18 cellular contexts compared by ENCODE assay signal in genomic region chr17:81126281-81127132, GRCh38. TPM values are rescaled to one million over a fixed set of nuclear protein-coding genes. Genes with fewer than 3 reads are reported as not detected.
A peak's percentile ranks its signal among the peaks of the same experiment; 100 is the strongest.
DNase-seq lines count a peak whose midpoint lies in the region; ATAC-seq and TF ChIP-seq lines count a peak whose summit lies in the region.
"Had no signal": no experiment of that assay in that cellular context is flagged by ENCODE, and none has a peak within 500 bp of the region (broad histone marks: within the 10 kb centered on the region; RNA-seq: fewer than 3 reads in every experiment).

No MANE protein-coding gene starts in this region.

- no peak for TF ChIP-seq CTCF in esophagus squamous epithelium (IDR thresholded peaks at IDR 0.05)

- no peaks in the 10 kb centered on the region for H3K27me3 ChIP-seq in H7 (ENCODE audit: control insufficient read depth, insufficient read depth, low read length)
- H3K27me3 ChIP-seq in esophagus squamous epithelium: peaks cover 0 to 67% (median 6%) of the 10 kb centered on the region in 4 donors
- H3K27me3 ChIP-seq: MG63 had no signal

- intact Hi-C loops in esophagus squamous epithelium (cut with DNase I): no loop called here

- DNase-seq in H7 (peak; percentile 87), caudate nucleus (lab: John Stamatoyannopoulos, UW) (peak in 47 of 61 donors; percentile 19 to 81 (median 53)), medulla oblongata (ENCODE audit: extremely low spot score) (peak; percentile 72), substantia nigra (lab: John Stamatoyannopoulos, UW) (peak in 34 of 49 donors; percentile 22 to 75 (median 51)), esophagus squamous epithelium (lab: John Stamatoyannopoulos, UW) (no peak)
- DNase-seq: Calu3; CD4-positive, alpha-beta T cell; HFFc6; NCI-H1694 treated with DMSO at 0.1 percent for 48 hours; NCI-H748 treated with DMSO at 0.1 percent for 48 hours; Right ventricle myocardium superior had no signal

- WGBS in esophagus squamous epithelium, 2 donors: 60 to 67% methylated on average over 1 to 2 of the region's 34 CpGs

- peaks cover 0 to 34% (median 4%) of the 10 kb centered on the region in 3 donors for H3K4me1 ChIP-seq in esophagus squamous epithelium

- ATAC-seq in GM18498 (IDR thresholded peaks at IDR 0.05; ENCODE audit: unreplicated experiment) (no peak), HG02798 (IDR thresholded peaks at IDR 0.05; ENCODE audit: poor library complexity, unreplicated experiment) (no peak), GM19455 (IDR thresholded peaks at IDR 0.05; ENCODE audit: unreplicated experiment) (no peak)
- ATAC-seq: GM12878, Panc1 had no signal

- H3K36me3 ChIP-seq in H7 (replicated peaks; ENCODE audit: control insufficient read depth, insufficient read depth, low read length): no peaks in the 10 kb centered on the region
- no peaks in the 10 kb centered on the region for H3K36me3 ChIP-seq in esophagus squamous epithelium
- H3K36me3 ChIP-seq: MG63 had no signal

- no peak for TF ChIP-seq POLR2A in esophagus squamous epithelium (IDR thresholded peaks at IDR 0.05)

- peak overlapping the region; percentile 90 for H3K27ac ChIP-seq in caudate nucleus (ENCODE audit: low read depth, low read length)
- peak overlapping the region; percentile 100 for H3K27ac ChIP-seq in substantia nigra (ENCODE audit: low read depth, low read length, poor library complexity, severe bottlenecking)
- H3K27ac ChIP-seq in esophagus squamous epithelium: no peak overlapping the region

- no peaks in the 10 kb centered on the region for H3K9me3 ChIP-seq in esophagus squamous epithelium
- H3K9me3 ChIP-seq: A549, MG63 had no signal

- no peak overlapping the region for H3K4me3 ChIP-seq in H7 (ENCODE audit: insufficient read depth, low read depth, low read length)
- H3K4me3 ChIP-seq in esophagus squamous epithelium: no peak overlapping the region
- H3K4me3 ChIP-seq: A549, GM12878, MG63 had no signal

RNA-seq across cellular contexts. Expression of gene PVALEF, which starts 38.8 kb away (rescaled TPM):
- not detected in 2 replicates for total RNA-seq in H7 (2014; rRNA removed; shearing (Covaris generic))
- not detected for total RNA-seq in esophagus squamous epithelium
- total RNA-seq: Calu3; CD4-positive, alpha-beta T cell; GM12878; HFFc6; Right ventricle myocardium superior had no signal

RNA-seq across cellular contexts. Expression of gene AATK, which starts 39.5 kb away (rescaled TPM):
- 1.5 and 2.0 TPM in 2 replicates for total RNA-seq in H7 (2014; rRNA removed; shearing (Covaris generic))
- total RNA-seq in esophagus squamous epithelium: 1 to 10 TPM in 1 of 4 donors, under 1 TPM in 2, not detected in 1; 0.57 to 1.5 (median 0.70) TPM
- total RNA-seq: Calu3, GM12878 had no signal

Comparison
In these comparisons a context has a peak if more than half of its experiments do, and no peak if none do; other contexts are left out.
1. H3K27ac ChIP-seq: peak in caudate nucleus (single experiment) and substantia nigra (single experiment); none in esophagus squamous epithelium (0 of 4).